ENCODE assay signal across 8 cellular contexts in genomic region chr1:54887665-54888071, GRCh38. TPM values are rescaled to one million over a fixed set of nuclear protein-coding genes. Genes with fewer than 3 reads are reported as not detected.
DNase-seq lines count a peak whose midpoint lies in the region; ATAC-seq and TF ChIP-seq lines count a peak whose summit lies in the region.

No MANE protein-coding gene starts in this region.

- no peaks in the 10 kb centered on the region for H3K36me3 ChIP-seq in CD8-positive, alpha-beta T cell (ENCODE audit: insufficient read depth, low read length)
- H3K36me3 ChIP-seq in HUES64 (ENCODE audit: insufficient read depth, low read length) (peaks cover 32% of the 10 kb centered on the region), cardiac muscle cell (peaks cover 6% of the 10 kb centered on the region), trophoblast cell (ENCODE audit: control insufficient read depth in 1 of 2, insufficient read depth in 2 of 2, low read length in 2 of 2) (peaks cover 6 to 8% of the 10 kb centered on the region in 2 experiments)

- H3K27me3 Mint-ChIP-seq in CD8-positive, alpha-beta T cell (ENCODE audit: low read depth), result peaks cover 6% of the 10 kb centered on the region
- H3K27me3 Mint-ChIP-seq in activated CD4-positive, alpha-beta memory T cell treated with anti-CD3 and anti-CD28 coated beads for 36 hours, result peaks cover 6% of the 10 kb centered on the region

- H4K8ac ChIP-seq in trophoblast cell (ENCODE audit: low read depth, low read length), result peak overlapping the region; percentile 85

- peak overlapping the region; percentile 80 for H3K4ac ChIP-seq in trophoblast cell (ENCODE audit: low read depth, low read length)

- peak overlapping the region; percentile 66 for H2AK5ac ChIP-seq in trophoblast cell (ENCODE audit: low read length)

- H4K91ac ChIP-seq in trophoblast cell (ENCODE audit: low read depth, low read length), result peak overlapping the region; percentile 74

- H3K14ac ChIP-seq in trophoblast cell (ENCODE audit: low read length), result peak overlapping the region; percentile 83

- peak overlapping the region; percentile 91 for H2BK120ac ChIP-seq in trophoblast cell (ENCODE audit: insufficient read depth, low read length, poor library complexity)

- no peaks in the 10 kb centered on the region for H3K9me3 ChIP-seq in CD8-positive, alpha-beta T cell (ENCODE audit: low read length)
- H3K9me3 ChIP-seq in HUES64 (ENCODE audit: insufficient read depth, low read depth, low read length) (no peaks in the 10 kb centered on the region), cardiac muscle cell (ENCODE audit: low read depth) (no peaks in the 10 kb centered on the region), trophoblast cell (ENCODE audit: insufficient read depth, low read depth, low read length) (no peaks in the 10 kb centered on the region)

- H3K4me3 Mint-ChIP-seq in CD8-positive, alpha-beta T cell, result peak overlapping the region; percentile 96
- peak overlapping the region; percentile 92 for H3K4me3 Mint-ChIP-seq in activated CD4-positive, alpha-beta memory T cell treated with anti-CD3 and anti-CD28 coated beads for 36 hours

- H3K9ac ChIP-seq in HUES64 (ENCODE audit: low read depth, low read length) (peak overlapping the region; percentile 81), trophoblast cell (ENCODE audit: low read length) (peak overlapping the region; percentile 2)

- peaks cover 29% of the 10 kb centered on the region for H3K4me1 Mint-ChIP-seq in CD8-positive, alpha-beta T cell (ENCODE audit: low read depth)
- H3K4me1 Mint-ChIP-seq in activated CD4-positive, alpha-beta memory T cell treated with anti-CD3 and anti-CD28 coated beads for 36 hours (ENCODE audit: low read depth), result peaks cover 43% of the 10 kb centered on the region

- peak overlapping the region; percentile 83 for H3K18ac ChIP-seq in trophoblast cell (ENCODE audit: low read length)

- peak overlapping the region; percentile 91 for H2AFZ ChIP-seq in trophoblast cell (ENCODE audit: insufficient read depth, low read length, poor library complexity)

- H2BK12ac ChIP-seq in trophoblast cell (ENCODE audit: low read length), result peak overlapping the region; percentile 81

- DNase-seq in CD8-positive, alpha-beta T cell, result no peak
- peak; percentile 16 for DNase-seq in activated CD4-positive, alpha-beta memory T cell treated with anti-CD3 and anti-CD28 coated beads for 36 hours
- peak in 1 of 2 donors; percentile 49 for DNase-seq in cardiac muscle cell (ENCODE audit: low read depth in 1 of 2, low spot score in 1 of 2)
- no peak for DNase-seq in trophoblast cell
- DNase-seq in central memory CD4-positive, alpha-beta T cell, result no peak
- DNase-seq in stimulated activated naive CD4-positive, alpha-beta T cell treated with Interleukin-2 at 50 U/mL for 16 hours (lab: John Stamatoyannopoulos, UW), result no peak

- TF ChIP-seq CTCF in CD8-positive, alpha-beta T cell (IDR thresholded peaks at IDR 0.05), result no peak
- no peak for TF ChIP-seq CTCF in cardiac muscle cell (IDR thresholded peaks at IDR 0.05; ENCODE audit: low read depth, low read length)

- no peak overlapping the region for H3K23ac ChIP-seq in trophoblast cell (ENCODE audit: low read length)

- POLR2A ChIA-PET in CD8-positive, alpha-beta T cell (lab: Charles Lee), result interaction anchor here (1.3 kb wide), 1 partner anchor 9 kb away, joined by 3 read pairs; no protein-coding TSS in a partner anchor
- POLR2A ChIA-PET in activated CD4-positive, alpha-beta memory T cell treated with anti-CD3 and anti-CD28 coated beads for 36 hours (lab: Charles Lee), result interaction anchor here (0.9 to 1.1 kb wide), 2 partner anchors 15 to 17 kb away, joined by 3 read pairs; no protein-coding TSS in a partner anchor

- CTCF ChIA-PET in CD8-positive, alpha-beta T cell (lab: Charles Lee), result interaction anchor here (1.1 to 1.3 kb wide), 2 partner anchors 9 to 57 kb away, joined by 3 to 7 read pairs; no protein-coding TSS in a partner anchor
- CTCF ChIA-PET in activated CD4-positive, alpha-beta memory T cell treated with anti-CD3 and anti-CD28 coated beads for 36 hours (lab: Charles Lee), result interaction anchor here (0.8 to 1.9 kb wide), 4 partner anchors 57 to 176 kb away, joined by 3 to 8 read pairs (median 4); no protein-coding TSS in a partner anchor

- H3K4me3 ChIP-seq in CD8-positive, alpha-beta T cell (ENCODE audit: low read depth, low read length), result peak overlapping the region; percentile 62
- H3K4me3 ChIP-seq in HUES64 (ENCODE audit: low read length) (peak overlapping the region; percentile 94), cardiac muscle cell (peak overlapping the region; percentile 70), trophoblast cell (ENCODE audit: low read depth, low read length) (peak overlapping the region; percentile 73)

- H3K36me3 Mint-ChIP-seq in CD8-positive, alpha-beta T cell, result peaks cover 3% of the 10 kb centered on the region
- H3K36me3 Mint-ChIP-seq in activated CD4-positive, alpha-beta memory T cell treated with anti-CD3 and anti-CD28 coated beads for 36 hours, result peaks cover 25% of the 10 kb centered on the region

- peaks cover 3% of the 10 kb centered on the region for H3K27me3 ChIP-seq in CD8-positive, alpha-beta T cell (ENCODE audit: insufficient read depth, low read length)
- H3K27me3 ChIP-seq in HUES64 (ENCODE audit: insufficient read depth, low read length) (no peaks in the 10 kb centered on the region), cardiac muscle cell (no peaks in the 10 kb centered on the region), trophoblast cell (ENCODE audit: insufficient read depth, low read length) (no peaks in the 10 kb centered on the region)

- ATAC-seq in CD8-positive, alpha-beta T cell, result no peak
- no peak for ATAC-seq in HG02571 (IDR thresholded peaks at IDR 0.05; ENCODE audit: unreplicated experiment)

- WGBS in HUES64, result 16% methylated on average over 8 of the region's 8 CpGs
- no CpG with 5 or more reads among the region's 8 CpGs for WGBS in trophoblast cell (ENCODE audit: extremely low coverage, insufficient coverage, insufficient read length)

- H4K12ac ChIP-seq in trophoblast cell (ENCODE audit: low read depth, low read length), result peak overlapping the region; percentile 85

- no peaks in the 10 kb centered on the region for H3K9me3 Mint-ChIP-seq in CD8-positive, alpha-beta T cell
- H3K9me3 Mint-ChIP-seq in activated CD4-positive, alpha-beta memory T cell treated with anti-CD3 and anti-CD28 coated beads for 36 hours, result no peaks in the 10 kb centered on the region

- peaks cover 19% of the 10 kb centered on the region for H3K79me1 ChIP-seq in trophoblast cell (ENCODE audit: low read length)

- peak overlapping the region; percentile 71 for H2BK5ac ChIP-seq in trophoblast cell (ENCODE audit: low read depth, low read length, poor library complexity)

- H3K4me1 ChIP-seq in CD8-positive, alpha-beta T cell (ENCODE audit: insufficient read depth, low read length), result peaks cover 11% of the 10 kb centered on the region
- H3K4me1 ChIP-seq in HUES64 (ENCODE audit: insufficient read depth, low read length) (peaks cover 24% of the 10 kb centered on the region), cardiac muscle cell (ENCODE audit: low read depth) (peaks cover 9% of the 10 kb centered on the region), trophoblast cell (ENCODE audit: control insufficient read depth in 1 of 2, insufficient read depth in 2 of 2, low read length in 2 of 2) (peaks cover 27 to 38% of the 10 kb centered on the region in 2 experiments)

- no peak overlapping the region for H3K27ac Mint-ChIP-seq in CD8-positive, alpha-beta T cell
- H3K27ac Mint-ChIP-seq in activated CD4-positive, alpha-beta memory T cell treated with anti-CD3 and anti-CD28 coated beads for 36 hours, result no peak overlapping the region

- peak overlapping the region; percentile 62 for H3K4me2 ChIP-seq in trophoblast cell (ENCODE audit: low read length)

- intact Hi-C loops in CD8-positive, alpha-beta T cell (cut with DNase I, micrococcal nuclease), result loop anchor here in 1 of 2 experiments (2.0 to 5.0 kb wide), 2 partner anchors 85 to 123 kb away; partner anchors contain the start of genes PARS2 and TTC22
- intact Hi-C loops in activated CD4-positive, alpha-beta memory T cell treated with anti-CD3 and anti-CD28 coated beads for 36 hours (cut with micrococcal nuclease), result loop anchor here (2.0 to 5.0 kb wide), 2 partner anchors 65 to 87 kb away; partner anchors contain the start of gene TTC22

- no peak overlapping the region for H3K27ac ChIP-seq in CD8-positive, alpha-beta T cell (ENCODE audit: low read depth, low read length)
- H3K27ac ChIP-seq in HUES64 (ENCODE audit: low read depth, low read length) (peak overlapping the region; percentile 66), cardiac muscle cell (peak overlapping the region; percentile 76), trophoblast cell (ENCODE audit: low read depth, low read length) (peak overlapping the region; percentile 66)

- peaks cover 25% of the 10 kb centered on the region for H3K79me2 ChIP-seq in trophoblast cell (ENCODE audit: control insufficient read depth, insufficient read depth, low read length, poor library complexity)

RNA-seq across cellular contexts. Expression of gene DHCR24, which starts 0.7 kb away (rescaled TPM):
- 1 to 10 TPM; 1.6 to 1.9 TPM for total RNA-seq in CD8-positive, alpha-beta T cell
- 345 TPM for polyA plus RNA-seq in HUES64 (2013, experiment 1 of 2)
- polyA plus RNA-seq in HUES64 (2013, experiment 2 of 2), result 300 TPM
- 10 to 100 TPM; 72.6 to 75.1 TPM for total RNA-seq in activated CD4-positive, alpha-beta memory T cell treated with anti-CD3 and anti-CD28 coated beads for 36 hours
- total RNA-seq in cardiac muscle cell, result 144 and 317 TPM in 2 replicates
- polyA plus RNA-seq in cardiac muscle cell, result 59.8 and 181 TPM in 2 replicates
- polyA plus RNA-seq in trophoblast cell (2013), result 120 and 123 TPM in 2 replicates

Comparison
In these comparisons a context has a peak if more than half of its experiments do, and no peak if none do; other contexts are left out.
1. RNA of gene DHCR24, which starts 0.7 kb away (total RNA-seq): 144 to 317 TPM in cardiac muscle cell and 72.6 to 75.1 TPM in activated CD4-positive, alpha-beta memory T cell treated with anti-CD3 and anti-CD28 coated beads for 36 hours; 1.6 to 1.9 TPM in CD8-positive, alpha-beta T cell; every median in the first group is over 10 times any median in the second.
2. Peak in every context shown above with its lines, with median percentiles within 50 percentile points of each other: H3K4me3 ChIP-seq.